In the genomic region with DNA sequence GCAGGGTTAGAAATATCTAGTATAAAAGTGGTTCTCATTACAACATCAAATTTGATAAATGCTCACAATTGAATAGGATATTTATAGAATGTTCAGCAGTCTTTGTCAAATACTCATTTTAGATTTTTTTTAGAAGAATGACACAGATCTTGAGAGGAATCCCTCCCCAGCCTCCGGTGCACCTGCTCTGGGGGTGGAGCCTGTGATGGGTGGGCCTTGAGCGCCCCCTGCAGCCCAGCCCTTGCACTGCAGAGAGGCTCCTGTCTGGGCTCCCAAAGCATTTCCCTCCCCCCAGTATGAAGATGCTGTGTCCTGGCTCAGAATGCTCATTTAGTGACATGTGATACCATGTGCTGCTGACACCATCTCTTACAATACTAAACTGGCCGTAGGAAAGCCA, we compare ENCODE assay signal across 9 cellular contexts.
DNase-seq lines count a peak whose midpoint lies in the region; ATAC-seq and TF ChIP-seq lines count a peak whose summit lies in the region.
"Had no signal": no experiment of that assay in that cellular context is flagged by ENCODE, and none has a peak within 500 bp of the region (broad histone marks: within the 10 kb centered on the region; RNA-seq: fewer than 3 reads in every experiment).

No MANE protein-coding gene starts in this region.

- no peak for TF ChIP-seq POLR2A in NB4 (IDR thresholded peaks at IDR 0.05; ENCODE audit: extremely low read depth, insufficient read length)

- no peak overlapping the region for H3K27ac Mint-ChIP-seq in natural killer cell

- ATAC-seq in natural killer cell, result peak in 2 of 3 donors; percentile 55 to 64
- ATAC-seq in GM18867 (IDR thresholded peaks at IDR 0.05; ENCODE audit: unreplicated experiment), result no peak

- peaks cover 10 to 20% of the 10 kb centered on the region in 2 donors for H3K27me3 Mint-ChIP-seq in natural killer cell (ENCODE audit: low read depth in 2 of 2)

- DNase-seq in CD1c-positive myeloid dendritic cell (ENCODE audit: extremely low spot score) (peak; percentile 42), NB4 (ENCODE audit: low read depth) (peak; percentile 3), activated T-cell treated with anti-CD3 and anti-CD28 coated beads for 1 hour (ENCODE audit: low read depth) (peak; percentile 46), natural killer cell (peak; percentile 35), retina (no peak), NCI-H2171 treated with DMSO at 0.1 percent for 48 hours (lab: John Stamatoyannopoulos, UW) (no peak), NCI-H1417 treated with DMSO at 0.1 percent for 48 hours (lab: John Stamatoyannopoulos, UW) (no peak)
- DNase-seq: sigmoid colon had no signal

- H3K4me3 Mint-ChIP-seq in natural killer cell, result no peak overlapping the region

- TF ChIP-seq CTCF in NB4 (IDR thresholded peaks at IDR 0.05; ENCODE audit: low read depth, low read length) (peak; percentile 43), natural killer cell (IDR thresholded peaks at IDR 0.05) (peak; percentile 52)

- H3K4me3 ChIP-seq in NB4 (ENCODE audit: low read depth, low read length), result no peak overlapping the region
- H3K4me3 ChIP-seq: sigmoid colon had no signal

- intact Hi-C loops in natural killer cell (cut with micrococcal nuclease), result no loop called here

- no peaks in the 10 kb centered on the region for H3K9me3 Mint-ChIP-seq in natural killer cell

- no peaks in the 10 kb centered on the region for H3K4me1 Mint-ChIP-seq in natural killer cell

- H3K36me3 Mint-ChIP-seq in natural killer cell, result no peaks in the 10 kb centered on the region

Comparison
In these comparisons a context has a peak if more than half of its experiments do, and no peak if none do; other contexts are left out.
1. DNase-seq: peak in CD1c-positive myeloid dendritic cell (single experiment), NB4 (single experiment), activated T-cell treated with anti-CD3 and anti-CD28 coated beads for 1 hour (single experiment) and natural killer cell (single experiment); none in retina (single experiment), NCI-H2171 treated with DMSO at 0.1 percent for 48 hours (single experiment) and NCI-H1417 treated with DMSO at 0.1 percent for 48 hours (single experiment).